In the genomic region with DNA sequence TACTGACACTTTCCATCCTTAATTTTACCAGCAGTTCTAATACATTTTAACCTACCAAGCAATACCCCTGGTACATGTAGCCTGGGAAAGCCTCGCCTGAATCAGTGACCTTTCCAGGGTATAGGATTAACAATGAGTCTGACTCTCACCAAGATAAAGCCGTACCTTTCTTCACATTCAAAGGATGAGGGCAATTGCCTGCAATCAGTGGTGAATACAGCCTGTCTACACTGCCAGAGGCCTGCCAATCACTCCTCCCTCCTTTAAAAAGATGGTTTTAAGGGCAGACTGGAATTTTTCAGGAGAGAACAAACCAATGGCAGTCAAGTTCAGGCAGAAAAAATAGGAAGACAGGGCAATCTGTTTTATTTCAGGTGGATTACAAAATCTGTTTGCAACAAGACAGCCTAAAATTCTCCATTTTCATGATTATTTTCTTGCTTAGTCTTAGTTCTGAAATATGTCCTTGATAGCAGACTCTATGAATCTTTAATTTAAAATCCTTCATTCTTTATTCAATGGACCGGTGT, we compare ENCODE assay signal across 15 cellular contexts. TPM values are rescaled to one million over a fixed set of nuclear protein-coding genes. Genes with fewer than 3 reads are reported as not detected.
DNase-seq lines count a peak whose midpoint lies in the region; ATAC-seq and TF ChIP-seq lines count a peak whose summit lies in the region.
"Had no signal": no experiment of that assay in that cellular context is flagged by ENCODE, and none has a peak within 500 bp of the region (broad histone marks: within the 10 kb centered on the region; RNA-seq: fewer than 3 reads in every experiment).

No MANE protein-coding gene starts in this region.

- H3K4me3 Mint-ChIP-seq in activated T-helper 17 cell treated with anti-CD3 and anti-CD28 coated beads, Interleukin-2, amount 50 U/mL, for 72 hours = peak overlapping the region; percentile 1
- H3K4me3 Mint-ChIP-seq in endodermal cell (no peak overlapping the region), neural progenitor cell (peak overlapping the region; percentile 9), CD14-positive monocyte (no peak overlapping the region)
- H3K4me3 Mint-ChIP-seq: CD8-positive, alpha-beta T cell had no signal

- peaks cover 100% of the 10 kb centered on the region for H3K79me2 ChIP-seq in neural progenitor cell (ENCODE audit: low read depth)

- peaks cover 93% of the 10 kb centered on the region for H4K20me1 ChIP-seq in neural progenitor cell (ENCODE audit: low read depth)

- peaks cover 39% of the 10 kb centered on the region for H3K36me3 Mint-ChIP-seq in activated T-helper 17 cell treated with anti-CD3 and anti-CD28 coated beads, Interleukin-2, amount 50 U/mL, for 72 hours (ENCODE audit: low read depth)
- peaks cover 20% of the 10 kb centered on the region for H3K36me3 Mint-ChIP-seq in endodermal cell (ENCODE audit: low read depth)
- peaks cover 36% of the 10 kb centered on the region for H3K36me3 Mint-ChIP-seq in neural progenitor cell
- peaks cover 10 to 16% of the 10 kb centered on the region in 2 donors for H3K36me3 Mint-ChIP-seq in CD14-positive monocyte

- TF ChIP-seq CTCF in endodermal cell (conservative IDR thresholded peaks at IDR 0.05) (no peak), neural progenitor cell (IDR thresholded peaks at IDR 0.05) (no peak), CD14-positive monocyte (IDR thresholded peaks at IDR 0.05) (no peak)

- H2AFZ ChIP-seq in neural progenitor cell (replicated peaks) = no peak overlapping the region

- H3K9me3 Mint-ChIP-seq in activated T-helper 17 cell treated with anti-CD3 and anti-CD28 coated beads, Interleukin-2, amount 50 U/mL, for 72 hours = no peaks in the 10 kb centered on the region
- H3K9me3 Mint-ChIP-seq in endodermal cell = no peaks in the 10 kb centered on the region
- peaks cover 3% of the 10 kb centered on the region for H3K9me3 Mint-ChIP-seq in neural progenitor cell
- H3K9me3 Mint-ChIP-seq in CD14-positive monocyte = peaks cover 0 to 21% (median 16%) of the 10 kb centered on the region in 7 donors
- H3K9me3 Mint-ChIP-seq: CD8-positive, alpha-beta T cell had no signal

- peak overlapping the region; percentile 96 for H3K4me2 ChIP-seq in neural progenitor cell

- H3K36me3 ChIP-seq in endodermal cell (ENCODE audit: control insufficient read depth, insufficient read depth, low read length) (peaks cover 32% of the 10 kb centered on the region), neural progenitor cell (peaks cover 25% of the 10 kb centered on the region)

- peaks cover 6% of the 10 kb centered on the region for H3K27me3 Mint-ChIP-seq in activated T-helper 17 cell treated with anti-CD3 and anti-CD28 coated beads, Interleukin-2, amount 50 U/mL, for 72 hours
- H3K27me3 Mint-ChIP-seq in endodermal cell (ENCODE audit: insufficient read depth) (peaks cover 22% of the 10 kb centered on the region), neural progenitor cell (ENCODE audit: insufficient read depth, low read depth) (peaks cover 4% of the 10 kb centered on the region), CD14-positive monocyte (ENCODE audit: low read depth in 3 of 3) (peaks cover 52 to 63% (median 52%) of the 10 kb centered on the region in 3 donors)

- no peaks in the 10 kb centered on the region for H3K9me3 ChIP-seq in endodermal cell (ENCODE audit: control insufficient read depth, low read length)
- H3K9me3 ChIP-seq in neural progenitor cell (ENCODE audit: low read depth) = no peaks in the 10 kb centered on the region

- peaks cover 21% of the 10 kb centered on the region for H3K4me1 Mint-ChIP-seq in activated T-helper 17 cell treated with anti-CD3 and anti-CD28 coated beads, Interleukin-2, amount 50 U/mL, for 72 hours
- H3K4me1 Mint-ChIP-seq in endodermal cell = peaks cover 65% of the 10 kb centered on the region
- H3K4me1 Mint-ChIP-seq in neural progenitor cell = peaks cover 52% of the 10 kb centered on the region
- peaks cover 19% of the 10 kb centered on the region for H3K4me1 Mint-ChIP-seq in CD14-positive monocyte

- no peak overlapping the region for H3K9ac ChIP-seq in endodermal cell (ENCODE audit: extremely low read depth, low read length, poor library complexity, severe bottlenecking)
- H3K9ac ChIP-seq in neural progenitor cell = no peak overlapping the region

- intact Hi-C loops in CD14-positive monocyte (cut with micrococcal nuclease) = no loop called here

- ATAC-seq in activated T-helper 17 cell treated with anti-CD3 and anti-CD28 coated beads, Interleukin-2, amount 50 U/mL, for 72 hours (replicated peaks) = no peak
- ATAC-seq in HG02678 (IDR thresholded peaks at IDR 0.05; ENCODE audit: unreplicated experiment) = no peak
- no peak for ATAC-seq in GM19324 (IDR thresholded peaks at IDR 0.05; ENCODE audit: low FRiP score, unreplicated experiment)
- ATAC-seq: CD8-positive, alpha-beta T cell; HCT116; Panc1 had no signal

- DNase-seq in G401 (ENCODE audit: low spot score) = peak; percentile 39
- DNase-seq in endodermal cell = no peak
- peak; percentile 28 for DNase-seq in neural progenitor cell (ENCODE audit: low spot score)
- DNase-seq in COR-L47 (lab: John Stamatoyannopoulos, UW) = no peak
- no peak for DNase-seq in CD14-positive monocyte (ENCODE audit: low spot score)
- DNase-seq: ACHN; CD8-positive, alpha-beta T cell; NCI-H1436 treated with DMSO at 0.1 percent for 48 hours; NCI-H748 treated with DMSO at 0.1 percent for 48 hours; Right ventricle myocardium superior had no signal

- peak overlapping the region; percentile 97 for H3K4me3 ChIP-seq in endodermal cell (ENCODE audit: low read length)
- peak overlapping the region; percentile 97 for H3K4me3 ChIP-seq in neural progenitor cell

- H3K4me1 ChIP-seq in endodermal cell (ENCODE audit: control insufficient read depth, insufficient read depth, low read length) (peaks cover 6% of the 10 kb centered on the region), neural progenitor cell (peaks cover 65% of the 10 kb centered on the region)

- 62 to 85% methylated on average over 2 to 3 of the region's 3 CpGs for WGBS in endodermal cell (ENCODE audit: insufficient coverage in 1 of 2, insufficient read length in 1 of 2), 2 experiments

- H3F3A ChIP-seq in neural progenitor cell (ENCODE audit: low read depth) = peaks cover 62% of the 10 kb centered on the region

- H3K27ac Mint-ChIP-seq in activated T-helper 17 cell treated with anti-CD3 and anti-CD28 coated beads, Interleukin-2, amount 50 U/mL, for 72 hours = no peak overlapping the region
- H3K27ac Mint-ChIP-seq in endodermal cell = no peak overlapping the region
- H3K27ac Mint-ChIP-seq in neural progenitor cell = no peak overlapping the region
- no peak overlapping the region for H3K27ac Mint-ChIP-seq in CD14-positive monocyte
- H3K27ac Mint-ChIP-seq: CD8-positive, alpha-beta T cell had no signal

- H3K27me3 ChIP-seq in endodermal cell (ENCODE audit: control insufficient read depth, insufficient read depth, low read length, poor library complexity, severe bottlenecking) (no peaks in the 10 kb centered on the region), neural progenitor cell (no peaks in the 10 kb centered on the region)

- no peak overlapping the region for H3K27ac ChIP-seq in endodermal cell (ENCODE audit: low read depth, low read length)
- H3K27ac ChIP-seq in neural progenitor cell = no peak overlapping the region

- in situ Hi-C loops in G401 (cut with HindIII; ENCODE audit: low sequenced_read_pairs) = no loop called here

RNA-seq across cellular contexts. Expression of gene EPHA4, which starts 4.8 kb away (rescaled TPM):
- total RNA-seq in G401 (2014; rRNA removed; shearing (Covaris generic)) = not detected in 2 replicates
- total RNA-seq in activated T-helper 17 cell treated with anti-CD3 and anti-CD28 coated beads, Interleukin-2, amount 50 U/mL, for 72 hours = 10 to 100 TPM in 1 of 2 donors, 1 to 10 TPM in 1; 8.0 to 13.8 TPM
- total RNA-seq in endodermal cell (10 to 100 TPM; 74.1 to 87.3 TPM), neural progenitor cell (ENCODE audit: low replicate concordance) (300 and 323 TPM in 2 replicates)
- 83.9 TPM for polyA plus RNA-seq in endodermal cell (2013, experiment 1 of 2)
- 76.5 TPM for polyA plus RNA-seq in endodermal cell (2013, experiment 2 of 2)
- under 1 TPM in 1 of 2 donors, not detected in 1; 0.31 TPM for polyA plus RNA-seq in CD14-positive monocyte

Comparison
In these comparisons a context has a peak if more than half of its experiments do, and no peak if none do; other contexts are left out.
1. DNase-seq: peak in G401 (single experiment) and neural progenitor cell (single experiment); none in endodermal cell (single experiment), COR-L47 (single experiment) and CD14-positive monocyte (single experiment).
2. H3K4me3 Mint-ChIP-seq: peak in activated T-helper 17 cell treated with anti-CD3 and anti-CD28 coated beads, Interleukin-2, amount 50 U/mL, for 72 hours (single experiment) and neural progenitor cell (single experiment); none in endodermal cell (single experiment) and CD14-positive monocyte (0 of 2).